ENCODE assay signal across 8 cellular contexts in the genomic region with DNA sequence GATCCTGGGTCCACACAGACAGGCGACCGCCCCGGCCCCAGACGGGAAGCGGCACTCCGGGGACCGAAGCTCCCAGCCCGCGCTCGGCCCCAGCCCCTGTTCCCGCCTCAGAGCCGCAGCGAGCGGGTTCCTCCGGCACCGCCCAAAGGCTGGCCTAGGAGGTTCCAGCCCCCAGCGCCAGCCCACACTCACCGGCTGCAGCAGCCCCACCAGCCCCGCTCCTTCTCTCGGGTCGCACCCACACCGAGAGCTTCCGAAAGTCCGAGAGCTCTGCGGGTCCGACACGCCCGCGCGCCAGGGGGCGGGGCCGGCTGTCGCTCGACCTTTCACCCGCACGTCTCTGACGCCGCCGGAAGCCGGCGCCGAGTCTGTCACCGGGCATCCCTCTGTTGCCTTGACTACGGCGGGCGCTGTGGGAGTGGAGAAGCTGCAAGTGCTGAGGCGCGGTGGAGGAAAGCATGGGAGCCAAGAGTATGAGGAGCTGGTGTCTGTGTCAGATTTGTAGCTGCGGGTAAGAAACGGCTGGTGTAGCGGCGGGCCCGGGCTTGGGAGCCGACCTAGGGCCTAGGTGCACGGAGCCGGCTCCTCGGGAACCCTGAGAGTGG. TPM values are rescaled to one million over a fixed set of nuclear protein-coding genes. Genes with fewer than 3 reads are reported as not detected.
A peak's percentile ranks its signal among the peaks of the same experiment; 100 is the strongest.
DNase-seq lines count a peak whose midpoint lies in the region; ATAC-seq and TF ChIP-seq lines count a peak whose summit lies in the region.

A gene (minus strand): TSS at position 313 of the 605 bp plus-strand sequence. CDS start 956 bp downstream, outside the sequence.
A gene with protein sequence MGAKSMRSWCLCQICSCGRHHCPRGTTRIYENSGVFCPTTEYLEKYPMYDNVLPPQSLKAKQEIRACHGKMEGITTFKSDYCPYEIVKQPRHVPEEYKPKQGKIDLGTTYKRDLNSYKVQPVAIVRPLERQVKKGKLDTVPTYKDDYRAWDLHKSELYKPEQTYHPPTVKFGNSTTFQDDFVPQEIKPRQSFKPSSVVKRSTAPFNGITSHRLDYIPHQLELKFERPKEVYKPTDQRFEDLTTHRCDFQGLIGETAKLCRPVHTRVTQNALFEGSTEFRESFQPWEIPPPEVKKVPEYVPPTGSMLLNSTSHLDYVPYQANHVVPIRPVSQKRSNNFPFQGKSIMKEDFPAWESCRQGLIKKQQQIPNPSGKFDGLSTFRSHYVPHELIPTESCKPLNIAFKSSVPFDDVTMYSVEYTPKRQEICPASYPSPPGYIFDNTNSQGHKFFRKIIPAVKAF (plus strand): TSS at position 397 of the 605 bp plus-strand sequence. CDS start 62 bp downstream, at position 459.

- H3K4me3 ChIP-seq in GM23338, result peak within 1 kb of the TSS; percentile 82

- POLR2A ChIA-PET in RWPE1 (lab: Yijun Ruan, JAX; ENCODE audit: low non-redundant PET), result no interaction called here

- peaks cover 2% of the 10 kb centered on the region for H3K27me3 Mint-ChIP-seq in GM23338 (ENCODE audit: insufficient read depth, low read depth, poor library complexity)
- peaks cover 4% of the 10 kb centered on the region for H3K27me3 Mint-ChIP-seq in nephron progenitor cell (ENCODE audit: low read depth, poor library complexity)
- no peaks in the 10 kb centered on the region for H3K27me3 Mint-ChIP-seq in stimulated activated naive CD8-positive, alpha-beta T cell treated with anti-CD3 and anti-CD28 coated beads, Interleukin-15, amount 100 ng/mL, for 72 hours

- peaks cover 36% of the 10 kb centered on the region for H3K4me1 Mint-ChIP-seq in GM23338
- peaks cover 39% of the 10 kb centered on the region for H3K4me1 Mint-ChIP-seq in nephron progenitor cell
- H3K4me1 Mint-ChIP-seq in stimulated activated naive CD8-positive, alpha-beta T cell treated with anti-CD3 and anti-CD28 coated beads, Interleukin-15, amount 100 ng/mL, for 72 hours, result peaks cover 29% of the 10 kb centered on the region

- peaks cover 49% of the 10 kb centered on the region for H3K4me1 ChIP-seq in GM23338 (ENCODE audit: insufficient read depth)

- TF ChIP-seq CTCF in GM23338 (conservative IDR thresholded peaks at IDR 0.05; ENCODE audit: low read depth in 2 of 2), result no peak
- no peak for TF ChIP-seq CTCF in RWPE1 (conservative IDR thresholded peaks at IDR 0.05; ENCODE audit: low read depth)
- TF ChIP-seq CTCF in nephron progenitor cell (IDR thresholded peaks at IDR 0.05), result no peak

- peak within 1 kb of the TSS; percentile 90 for H3K4me2 ChIP-seq in GM23338

- peaks cover 14% of the 10 kb centered on the region; the same call in 1 of the 2 replicates for H3K36me3 ChIP-seq in GM23338 (ENCODE audit: insufficient read depth)

- H3K4me3 Mint-ChIP-seq in GM23338, result peak within 1 kb of the TSS; percentile 96
- H3K4me3 Mint-ChIP-seq in nephron progenitor cell, result peak within 1 kb of the TSS; percentile 94
- peak within 1 kb of the TSS; percentile 98 for H3K4me3 Mint-ChIP-seq in stimulated activated naive CD8-positive, alpha-beta T cell treated with anti-CD3 and anti-CD28 coated beads, Interleukin-15, amount 100 ng/mL, for 72 hours

- H4K20me1 ChIP-seq in GM23338 (replicated peaks; ENCODE audit: insufficient read depth), result peaks cover 4% of the 10 kb centered on the region; the same call in 1 of the 2 replicates

- no peak within 1 kb of the TSS for H3K27ac ChIP-seq in GM23338 (ENCODE audit: low read depth)
- H3K27ac ChIP-seq in RWPE1, result peak within 1 kb of the TSS; percentile 90

- H2AFZ ChIP-seq in GM23338, result peak within 1 kb of the TSS; percentile 73

- CTCF ChIA-PET in RWPE1 (lab: Yijun Ruan, JAX), result no interaction called here

- H3K36me3 Mint-ChIP-seq in GM23338 (ENCODE audit: low read depth) (peaks cover 6% of the 10 kb centered on the region; the same call in 2 of the 3 replicates), nephron progenitor cell (ENCODE audit: low read depth) (peaks cover 12% of the 10 kb centered on the region)

- peak within 1 kb of the TSS; percentile 68 for H3K27ac Mint-ChIP-seq in GM23338
- peak within 1 kb of the TSS; percentile 87 for H3K27ac Mint-ChIP-seq in nephron progenitor cell
- H3K27ac Mint-ChIP-seq in stimulated activated naive CD8-positive, alpha-beta T cell treated with anti-CD3 and anti-CD28 coated beads, Interleukin-15, amount 100 ng/mL, for 72 hours, result peak within 1 kb of the TSS; percentile 89 to 96

- peak; percentile 91 for DNase-seq in EH (ENCODE audit: low read depth)
- DNase-seq in GM23338 (ENCODE audit: low spot score), result peak; percentile 90
- DNase-seq in Kasumi-1 (lab: John Stamatoyannopoulos, UW), result peak; percentile 81 to 87
- peak; percentile 87 for DNase-seq in RWPE1 (ENCODE audit: low spot score)
- peak; percentile 84 for DNase-seq in activated effector memory CD4-positive, alpha-beta T cell treated with Interleukin-2 at 50 U/mL for 16 hours
- DNase-seq in fibroblast of the conjunctiva (ENCODE audit: low read depth), result peak; percentile 60
- peak; percentile 95 for DNase-seq in nephron progenitor cell
- peak; percentile 89 to 91 for DNase-seq in stimulated activated naive CD8-positive, alpha-beta T cell treated with anti-CD3 and anti-CD28 coated beads, Interleukin-15, amount 100 ng/mL, for 72 hours

- H3K9me2 ChIP-seq in GM23338 (ENCODE audit: insufficient read depth), result no peaks in the 10 kb centered on the region

- H3K79me2 ChIP-seq in GM23338 (replicated peaks; ENCODE audit: insufficient read depth), result peaks cover 28% of the 10 kb centered on the region

- no peaks in the 10 kb centered on the region for H3F3A ChIP-seq in GM23338 (replicated peaks; ENCODE audit: low read depth)

- no peaks in the 10 kb centered on the region for H3K9me3 Mint-ChIP-seq in GM23338
- no peaks in the 10 kb centered on the region for H3K9me3 Mint-ChIP-seq in nephron progenitor cell
- no peaks in the 10 kb centered on the region for H3K9me3 Mint-ChIP-seq in stimulated activated naive CD8-positive, alpha-beta T cell treated with anti-CD3 and anti-CD28 coated beads, Interleukin-15, amount 100 ng/mL, for 72 hours

- H3K27me3 ChIP-seq in GM23338 (ENCODE audit: insufficient read depth), result no peaks in the 10 kb centered on the region

- peak; percentile 93 for ATAC-seq in GM23338
- ATAC-seq in stimulated activated naive CD8-positive, alpha-beta T cell treated with anti-CD3 and anti-CD28 coated beads, Interleukin-15, amount 100 ng/mL, for 72 hours, result peak; percentile 98

TF ChIP-seq in GM23338, 12 proteins besides CTCF, POLR2A, EP300 and RAD21:
- TF ChIP-seq STAT1 (IDR thresholded peaks at IDR 0.05; ENCODE audit: unreplicated experiment) (no peak), EZH2phosphoT487 (IDR thresholded peaks at IDR 0.05; ENCODE audit: unreplicated experiment) (no peak), POLR2AphosphoS5 (IDR thresholded peaks at IDR 0.05; ENCODE audit: low read depth) (peak; percentile 92), ZNF114 (CRISPR knock-in tag; IDR thresholded peaks at IDR 0.05) (no peak), NANOG (IDR thresholded peaks at IDR 0.05; ENCODE audit: borderline replicate concordance) (no peak), EZH2 (IDR thresholded peaks at IDR 0.05; ENCODE audit: low read depth, unreplicated experiment) (no peak), CREB1 (CRISPR knock-in tag; IDR thresholded peaks at IDR 0.05; ENCODE audit: low read depth) (peak; percentile 76)
- TF ChIP-seq, protein P1, sequence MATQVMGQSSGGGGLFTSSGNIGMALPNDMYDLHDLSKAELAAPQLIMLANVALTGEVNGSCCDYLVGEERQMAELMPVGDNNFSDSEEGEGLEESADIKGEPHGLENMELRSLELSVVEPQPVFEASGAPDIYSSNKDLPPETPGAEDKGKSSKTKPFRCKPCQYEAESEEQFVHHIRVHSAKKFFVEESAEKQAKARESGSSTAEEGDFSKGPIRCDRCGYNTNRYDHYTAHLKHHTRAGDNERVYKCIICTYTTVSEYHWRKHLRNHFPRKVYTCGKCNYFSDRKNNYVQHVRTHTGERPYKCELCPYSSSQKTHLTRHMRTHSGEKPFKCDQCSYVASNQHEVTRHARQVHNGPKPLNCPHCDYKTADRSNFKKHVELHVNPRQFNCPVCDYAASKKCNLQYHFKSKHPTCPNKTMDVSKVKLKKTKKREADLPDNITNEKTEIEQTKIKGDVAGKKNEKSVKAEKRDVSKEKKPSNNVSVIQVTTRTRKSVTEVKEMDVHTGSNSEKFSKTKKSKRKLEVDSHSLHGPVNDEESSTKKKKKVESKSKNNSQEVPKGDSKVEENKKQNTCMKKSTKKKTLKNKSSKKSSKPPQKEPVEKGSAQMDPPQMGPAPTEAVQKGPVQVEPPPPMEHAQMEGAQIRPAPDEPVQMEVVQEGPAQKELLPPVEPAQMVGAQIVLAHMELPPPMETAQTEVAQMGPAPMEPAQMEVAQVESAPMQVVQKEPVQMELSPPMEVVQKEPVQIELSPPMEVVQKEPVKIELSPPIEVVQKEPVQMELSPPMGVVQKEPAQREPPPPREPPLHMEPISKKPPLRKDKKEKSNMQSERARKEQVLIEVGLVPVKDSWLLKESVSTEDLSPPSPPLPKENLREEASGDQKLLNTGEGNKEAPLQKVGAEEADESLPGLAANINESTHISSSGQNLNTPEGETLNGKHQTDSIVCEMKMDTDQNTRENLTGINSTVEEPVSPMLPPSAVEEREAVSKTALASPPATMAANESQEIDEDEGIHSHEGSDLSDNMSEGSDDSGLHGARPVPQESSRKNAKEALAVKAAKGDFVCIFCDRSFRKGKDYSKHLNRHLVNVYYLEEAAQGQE (IDR thresholded peaks at IDR 0.05; ENCODE audit: unreplicated experiment), result no peak
- TF ChIP-seq, protein P2, sequence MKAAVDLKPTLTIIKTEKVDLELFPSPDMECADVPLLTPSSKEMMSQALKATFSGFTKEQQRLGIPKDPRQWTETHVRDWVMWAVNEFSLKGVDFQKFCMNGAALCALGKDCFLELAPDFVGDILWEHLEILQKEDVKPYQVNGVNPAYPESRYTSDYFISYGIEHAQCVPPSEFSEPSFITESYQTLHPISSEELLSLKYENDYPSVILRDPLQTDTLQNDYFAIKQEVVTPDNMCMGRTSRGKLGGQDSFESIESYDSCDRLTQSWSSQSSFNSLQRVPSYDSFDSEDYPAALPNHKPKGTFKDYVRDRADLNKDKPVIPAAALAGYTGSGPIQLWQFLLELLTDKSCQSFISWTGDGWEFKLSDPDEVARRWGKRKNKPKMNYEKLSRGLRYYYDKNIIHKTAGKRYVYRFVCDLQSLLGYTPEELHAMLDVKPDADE (IDR thresholded peaks at IDR 0.05), result peak; percentile 35; the same call in 1 of the 2 replicates

RNA-seq across cellular contexts. Expression of the first gene that starts in this region (rescaled TPM):
- 46.4 and 58.7 TPM in 2 replicates for total RNA-seq in GM23338 (2014; rRNA removed; shearing (Covaris generic))
- polyA plus RNA-seq in GM23338 (2016; fragmentation: Nextera tagmentation; extraction: Ambion mirVana), result 11.8 and 15.4 TPM in 2 replicates

RNA-seq across cellular contexts. Expression of the second gene that starts in this region (rescaled TPM):
- 0.73 TPM in 1 of 2 replicates, not detected in the other for total RNA-seq in GM23338 (2014; rRNA removed; shearing (Covaris generic))
- polyA plus RNA-seq in GM23338 (2016; fragmentation: Nextera tagmentation; extraction: Ambion mirVana), result 4.9 and 10.1 TPM in 2 replicates
